In the genomic region with DNA sequence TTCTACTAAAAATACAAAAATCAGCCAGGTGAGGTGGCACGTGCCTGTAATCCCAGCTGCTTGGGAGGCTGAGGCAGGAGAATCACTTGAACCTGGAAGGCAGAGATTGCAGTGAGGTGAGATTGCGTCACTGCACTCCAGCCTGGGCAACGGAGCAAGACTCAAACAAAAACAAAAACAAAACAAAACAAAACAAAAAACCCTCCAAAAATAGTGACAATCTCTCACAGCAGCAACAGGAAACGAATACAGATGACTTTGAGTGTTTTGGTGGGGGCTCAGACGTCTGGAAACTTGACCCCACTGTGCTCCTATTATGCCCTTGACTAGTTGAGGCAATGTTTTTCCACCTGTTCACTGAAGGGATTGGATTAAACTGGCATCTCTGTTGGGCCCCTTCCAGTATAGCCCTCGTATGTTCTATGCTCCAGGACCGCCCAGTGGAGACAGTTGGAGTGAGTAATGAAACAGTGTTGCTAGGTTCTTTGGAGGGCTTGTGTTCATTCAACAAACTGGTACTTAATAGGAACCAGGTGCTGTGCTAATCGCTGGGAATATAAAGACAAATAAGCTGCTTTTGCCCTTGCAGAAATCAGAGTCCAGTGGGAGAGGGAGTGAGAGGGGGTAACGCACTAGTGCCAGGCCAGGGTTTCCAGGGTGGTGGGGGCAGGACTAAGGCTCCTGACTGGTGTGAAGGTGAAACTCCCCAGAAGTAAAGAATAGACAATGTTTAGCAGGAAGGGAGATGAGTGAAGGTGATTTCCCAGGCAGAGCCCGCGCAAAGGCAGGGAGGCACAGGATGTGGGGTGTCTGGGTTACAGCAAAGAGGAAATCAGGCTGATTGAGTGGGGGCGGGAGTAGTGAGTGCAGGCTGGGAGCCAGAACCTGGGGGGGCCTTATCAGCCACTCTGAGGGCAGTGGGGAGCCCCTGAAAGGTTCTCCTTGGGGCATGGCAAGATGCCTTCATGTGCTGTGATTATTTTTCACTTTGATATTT, we compare ENCODE assay signal across 10 cellular contexts.
DNase-seq lines count a peak whose midpoint lies in the region; ATAC-seq lines count a peak whose summit lies in the region.
"Had no signal": no experiment of that assay in that cellular context is flagged by ENCODE, and none has a peak within 500 bp of the region (broad histone marks: within the 10 kb centered on the region; RNA-seq: fewer than 3 reads in every experiment).

No MANE protein-coding gene starts in this region.

- H3K4me1 ChIP-seq in mesendoderm (ENCODE audit: control insufficient read depth, low read depth, low read length) = no peaks in the 10 kb centered on the region

- peaks cover 45% of the 10 kb centered on the region for H3K4me1 Mint-ChIP-seq in stimulated activated naive CD8-positive, alpha-beta T cell treated with anti-CD3 and anti-CD28 coated beads, Interleukin-15, Interleukin-2, amounts not matched to agents 100 ng/mL and 50 ng/mL, for 24 hours (ENCODE audit: low read depth)

- H2BK120ac ChIP-seq in mesendoderm (ENCODE audit: low read depth, low read length) = no peak overlapping the region

- no peak overlapping the region for H4K8ac ChIP-seq in mesendoderm (ENCODE audit: low read depth, low read length)

- H3K9me3 Mint-ChIP-seq in stimulated activated naive CD8-positive, alpha-beta T cell treated with anti-CD3 and anti-CD28 coated beads, Interleukin-15, Interleukin-2, amounts not matched to agents 100 ng/mL and 50 ng/mL, for 24 hours = no peaks in the 10 kb centered on the region

- H3K23ac ChIP-seq in mesendoderm (ENCODE audit: low read length) = no peak overlapping the region

- WGBS in mesendoderm (ENCODE audit: extremely low coverage, insufficient coverage, low lambda C conversion rate) = no CpG with 5 or more reads among the region's 12 CpGs

- H3K79me2 ChIP-seq in mesendoderm (ENCODE audit: control insufficient read depth, insufficient read depth, low read length) = no peaks in the 10 kb centered on the region

- peak overlapping the region; percentile 51 for H3K4me3 Mint-ChIP-seq in stimulated activated naive CD8-positive, alpha-beta T cell treated with anti-CD3 and anti-CD28 coated beads, Interleukin-15, Interleukin-2, amounts not matched to agents 100 ng/mL and 50 ng/mL, for 24 hours

- DNase-seq in T-helper 22 cell (ENCODE audit: low read depth) (peak; percentile 92), dermis microvascular lymphatic vessel endothelial cell (ENCODE audit: low read depth in 2 of 2) (peak; percentile 5 to 27), H4 (ENCODE audit: low spot score) (no peak), mesendoderm (no peak), NCI-H1417 treated with DMSO at 0.1 percent for 48 hours (lab: John Stamatoyannopoulos, UW) (no peak)

- no peak overlapping the region for H3K4me2 ChIP-seq in mesendoderm (ENCODE audit: low read length)

- no peak overlapping the region for H3K4me3 ChIP-seq in mesendoderm (ENCODE audit: low read length)
- H3K4me3 ChIP-seq: cardiac muscle cell, skin epidermis had no signal

- no peak overlapping the region for H3K18ac ChIP-seq in mesendoderm (ENCODE audit: low read length)

- ATAC-seq in GM18498 (IDR thresholded peaks at IDR 0.05; ENCODE audit: unreplicated experiment) (peak; percentile 70), HG02981 (IDR thresholded peaks at IDR 0.05; ENCODE audit: unreplicated experiment) (peak; percentile 86)

- H3K27me3 ChIP-seq in mesendoderm (ENCODE audit: insufficient read depth, low read length, poor library complexity) = no peaks in the 10 kb centered on the region
- H3K27me3 ChIP-seq: cardiac muscle cell had no signal

- H2AK5ac ChIP-seq in mesendoderm (ENCODE audit: low read length) = no peak overlapping the region

- no peaks in the 10 kb centered on the region for H3K79me1 ChIP-seq in mesendoderm (ENCODE audit: low read length)

- H3K9ac ChIP-seq in mesendoderm (ENCODE audit: low read length) = no peak overlapping the region

- H3K27ac ChIP-seq in mesendoderm (ENCODE audit: low read depth, low read length) = no peak overlapping the region
- H3K27ac ChIP-seq: cardiac muscle cell had no signal

- H2BK5ac ChIP-seq in mesendoderm (ENCODE audit: low read length) = no peak overlapping the region

- peak overlapping the region; percentile 88 for H3K27ac Mint-ChIP-seq in stimulated activated naive CD8-positive, alpha-beta T cell treated with anti-CD3 and anti-CD28 coated beads, Interleukin-15, Interleukin-2, amounts not matched to agents 100 ng/mL and 50 ng/mL, for 24 hours

- no peak overlapping the region for H2BK15ac ChIP-seq in mesendoderm (replicated peaks; ENCODE audit: low read depth)

- H3K36me3 Mint-ChIP-seq in stimulated activated naive CD8-positive, alpha-beta T cell treated with anti-CD3 and anti-CD28 coated beads, Interleukin-15, Interleukin-2, amounts not matched to agents 100 ng/mL and 50 ng/mL, for 24 hours (ENCODE audit: low read depth) = no peaks in the 10 kb centered on the region

- no peaks in the 10 kb centered on the region for H3K36me3 ChIP-seq in mesendoderm (ENCODE audit: control insufficient read depth, insufficient read depth, low read length)
- H3K36me3 ChIP-seq: cardiac muscle cell had no signal

- no peaks in the 10 kb centered on the region for H3K27me3 Mint-ChIP-seq in stimulated activated naive CD8-positive, alpha-beta T cell treated with anti-CD3 and anti-CD28 coated beads, Interleukin-15, Interleukin-2, amounts not matched to agents 100 ng/mL and 50 ng/mL, for 24 hours

- H3K56ac ChIP-seq in mesendoderm (ENCODE audit: low read length) = no peak overlapping the region

- H3K4ac ChIP-seq in mesendoderm (ENCODE audit: low read depth, low read length) = no peak overlapping the region

- H4K5ac ChIP-seq in mesendoderm (ENCODE audit: low read length) = no peak overlapping the region

Comparison
In these comparisons a context has a peak if more than half of its experiments do, and no peak if none do; other contexts are left out.
1. DNase-seq: peak in T-helper 22 cell (single experiment) and dermis microvascular lymphatic vessel endothelial cell (2 of 2); none in H4 (single experiment), mesendoderm (single experiment) and NCI-H1417 treated with DMSO at 0.1 percent for 48 hours (single experiment).